In the genomic region with DNA sequence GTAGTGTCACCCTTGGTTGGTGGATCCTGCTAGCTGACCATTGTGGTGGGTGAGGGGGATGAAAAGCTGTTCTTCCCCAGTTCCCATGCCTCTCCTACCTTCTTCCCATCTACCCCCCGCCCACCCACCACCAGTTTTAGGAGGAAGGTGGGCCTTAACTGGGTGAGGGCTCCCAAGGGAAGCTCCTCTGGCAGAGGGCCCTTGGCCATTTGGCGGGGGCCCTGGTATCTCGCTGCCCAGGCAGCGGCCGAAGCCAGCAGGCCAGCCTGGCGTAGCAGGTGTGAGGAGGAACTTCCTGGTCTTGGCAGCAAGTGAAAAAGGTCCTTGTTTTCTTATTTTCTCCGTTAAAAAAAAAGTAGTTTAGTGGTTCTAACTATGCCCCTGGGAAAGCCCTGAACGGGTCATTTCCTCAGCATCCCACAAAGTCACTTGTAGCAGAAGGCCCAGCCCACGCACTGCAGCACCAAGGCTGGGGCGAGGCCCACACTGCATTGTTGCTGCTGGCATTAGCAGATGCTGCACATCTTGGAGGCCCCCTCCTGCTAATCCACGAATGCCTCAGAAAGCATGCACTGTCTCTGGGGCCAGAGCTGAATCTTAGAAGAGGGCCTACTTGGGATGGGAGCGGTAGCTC, we compare ENCODE assay signal across 10 cellular contexts.
DNase-seq lines count a peak whose midpoint lies in the region; ATAC-seq and TF ChIP-seq lines count a peak whose summit lies in the region.
"Had no signal": no experiment of that assay in that cellular context is flagged by ENCODE, and none has a peak within 500 bp of the region (broad histone marks: within the 10 kb centered on the region; RNA-seq: fewer than 3 reads in every experiment).

No MANE protein-coding gene starts in this region.

- no peaks in the 10 kb centered on the region for H3K36me3 Mint-ChIP-seq in CD8-positive, alpha-beta T cell

- H3K9me3 Mint-ChIP-seq in CD8-positive, alpha-beta T cell = no peaks in the 10 kb centered on the region

- no peak for DNase-seq in CD8-positive, alpha-beta T cell
- peak; percentile 19 for DNase-seq in renal cortical epithelial cell (ENCODE audit: low read depth)
- DNase-seq: activated gamma-delta T cell treated with Interleukin-2 at 50 U/mL for 16 hours, NCI-H2029 had no signal

- peaks cover 30% of the 10 kb centered on the region for H4K20me1 ChIP-seq in Loucy (ENCODE audit: insufficient read depth, low read length, poor library complexity, severe bottlenecking)

- H3K4me3 ChIP-seq in CD8-positive, alpha-beta T cell (ENCODE audit: low read depth, low read length) = no peak overlapping the region
- no peak overlapping the region for H3K4me3 ChIP-seq in Loucy (ENCODE audit: low read length, poor library complexity, severe bottlenecking)

- TF ChIP-seq CTCF in CD8-positive, alpha-beta T cell (IDR thresholded peaks at IDR 0.05) = no peak
- no peak for TF ChIP-seq CTCF in Loucy (conservative IDR thresholded peaks at IDR 0.05; ENCODE audit: low read length)

- H3K27ac Mint-ChIP-seq in CD8-positive, alpha-beta T cell = peak overlapping the region; percentile 66

- no peaks in the 10 kb centered on the region for H3K9me2 ChIP-seq in Loucy (replicated peaks; ENCODE audit: low read depth, low read length)

- peaks cover 89% of the 10 kb centered on the region for H3K79me2 ChIP-seq in Loucy (ENCODE audit: insufficient read depth, low read length)

- no peaks in the 10 kb centered on the region for H3K36me3 ChIP-seq in CD8-positive, alpha-beta T cell (ENCODE audit: insufficient read depth, low read length)
- H3K36me3 ChIP-seq in Loucy (ENCODE audit: insufficient read depth, low read length) = no peaks in the 10 kb centered on the region; the same call in 1 of the 2 replicates

- H2AFZ ChIP-seq in Loucy (ENCODE audit: low read length) = no peak overlapping the region

- ATAC-seq in CD8-positive, alpha-beta T cell = no peak
- ATAC-seq in GM18502 (IDR thresholded peaks at IDR 0.05; ENCODE audit: poor library complexity, unreplicated experiment) (no peak), HG02763 (IDR thresholded peaks at IDR 0.05; ENCODE audit: unreplicated experiment) (no peak), GM18867 (IDR thresholded peaks at IDR 0.05; ENCODE audit: unreplicated experiment) (no peak), HG03108 (IDR thresholded peaks at IDR 0.05; ENCODE audit: unreplicated experiment) (no peak)

- peak overlapping the region; percentile 49 for H3K4me2 ChIP-seq in Loucy (ENCODE audit: low read depth, low read length, poor library complexity, severe bottlenecking)

- no peaks in the 10 kb centered on the region for H3K27me3 ChIP-seq in CD8-positive, alpha-beta T cell (ENCODE audit: insufficient read depth, low read length)
- no peaks in the 10 kb centered on the region for H3K27me3 ChIP-seq in Loucy (ENCODE audit: insufficient read depth, low read length, poor library complexity, severe bottlenecking)

- CTCF ChIA-PET in CD8-positive, alpha-beta T cell (lab: Charles Lee) = interaction anchor here (0.9 kb wide), 1 partner anchor 27 kb away, joined by 4 read pairs; no protein-coding TSS in a partner anchor

- H3K4me1 ChIP-seq in CD8-positive, alpha-beta T cell (ENCODE audit: insufficient read depth, low read length) = peaks cover 55% of the 10 kb centered on the region
- peaks cover 36% of the 10 kb centered on the region for H3K4me1 ChIP-seq in Loucy (ENCODE audit: insufficient read depth, low read length, poor library complexity, severe bottlenecking)

- intact Hi-C loops in CD8-positive, alpha-beta T cell (cut with DNase I, micrococcal nuclease) = no loop called here

- POLR2A ChIA-PET in CD8-positive, alpha-beta T cell (lab: Charles Lee) = interaction anchor here (1.5 kb wide), 1 partner anchor 65 kb away, joined by 3 read pairs; no protein-coding TSS in a partner anchor

- no peaks in the 10 kb centered on the region for H3K9me3 ChIP-seq in CD8-positive, alpha-beta T cell (ENCODE audit: low read length)
- H3K9me3 ChIP-seq in Loucy (ENCODE audit: insufficient read depth, low read depth, low read length) = no peaks in the 10 kb centered on the region

- H3K27me3 Mint-ChIP-seq in CD8-positive, alpha-beta T cell (ENCODE audit: low read depth) = no peaks in the 10 kb centered on the region

- peaks cover 77% of the 10 kb centered on the region for H3K4me1 Mint-ChIP-seq in CD8-positive, alpha-beta T cell (ENCODE audit: low read depth)

- no peak overlapping the region for H3K4me3 Mint-ChIP-seq in CD8-positive, alpha-beta T cell

- no peak overlapping the region for H3K27ac ChIP-seq in CD8-positive, alpha-beta T cell (ENCODE audit: low read depth, low read length)
- H3K27ac ChIP-seq in cingulate gyrus (ENCODE audit: low read depth, low read length) = peak overlapping the region; percentile 76

- peak overlapping the region; percentile 38 for H3K9ac ChIP-seq in Loucy (ENCODE audit: low read depth, low read length, poor library complexity, severe bottlenecking)

- no peaks in the 10 kb centered on the region for H3F3A ChIP-seq in Loucy (ENCODE audit: low read depth)
